In the genomic region with DNA sequence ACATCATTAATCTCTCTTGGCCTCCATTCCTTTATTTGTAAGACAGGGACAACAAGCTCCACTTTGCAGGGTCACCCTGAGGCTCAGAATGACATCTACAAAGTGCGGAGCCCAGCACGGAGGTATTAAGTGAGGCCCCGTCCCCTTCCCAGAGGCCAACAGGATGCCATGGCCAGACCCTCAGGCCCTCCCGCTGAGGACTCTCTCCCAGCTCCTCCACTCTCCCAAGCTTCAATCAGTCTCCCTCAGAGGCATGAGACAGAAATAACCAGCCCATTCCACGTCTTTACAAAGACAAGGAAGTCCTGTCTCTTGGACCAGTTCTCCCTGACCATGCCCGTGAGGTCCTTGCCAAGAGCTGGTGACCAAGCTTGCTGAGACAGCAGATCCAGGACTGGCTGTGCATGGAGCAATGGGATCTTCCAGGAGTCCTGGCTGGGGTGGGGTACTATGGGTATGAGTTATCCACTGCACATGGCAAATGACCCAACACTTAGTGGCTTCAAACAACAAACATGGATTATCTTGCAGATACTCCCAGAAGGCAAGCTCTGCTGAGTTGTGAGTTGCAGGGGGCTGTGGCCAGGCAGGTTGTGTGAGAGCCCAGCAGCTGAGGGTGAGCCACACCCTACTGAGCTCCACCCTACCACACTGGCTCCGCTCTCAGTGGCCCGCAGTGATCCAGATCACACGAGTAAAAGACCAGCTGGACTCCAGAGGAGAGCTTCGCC, we compare ENCODE assay signal across 17 cellular contexts. TPM values are rescaled to one million over a fixed set of nuclear protein-coding genes. Genes with fewer than 3 reads are reported as not detected.
DNase-seq lines count a peak whose midpoint lies in the region; ATAC-seq and TF ChIP-seq lines count a peak whose summit lies in the region.
"Had no signal": no experiment of that assay in that cellular context is flagged by ENCODE, and none has a peak within 500 bp of the region (broad histone marks: within the 10 kb centered on the region; RNA-seq: fewer than 3 reads in every experiment).

No MANE protein-coding gene starts in this region.

- no peaks in the 10 kb centered on the region for H3K27me3 ChIP-seq in PC-3 (ENCODE audit: low read length)
- H3K27me3 ChIP-seq in mucosa of stomach (ENCODE audit: control insufficient read depth, insufficient read depth, low read length): no peaks in the 10 kb centered on the region
- H3K27me3 ChIP-seq: cardiac muscle cell, heart right ventricle, spleen had no signal

- no peak for TF ChIP-seq CTCF in PC-3 (conservative IDR thresholded peaks at IDR 0.05; ENCODE audit: low read depth, low read length)

- POLR2A ChIA-PET in PC-3 (lab: Charles Lee; ENCODE audit: unreplicated experiment): interaction anchor here (0.5 to 0.8 kb wide), 2 partner anchors 45 to 799 kb away, joined by 3 to 7 read pairs; no protein-coding TSS in a partner anchor

- ATAC-seq in PC-3 (no peak), HG02642 (IDR thresholded peaks at IDR 0.05; ENCODE audit: poor library complexity, unreplicated experiment) (no peak), HG02981 (IDR thresholded peaks at IDR 0.05; ENCODE audit: unreplicated experiment) (no peak)
- ATAC-seq: heart right ventricle had no signal

- no peaks in the 10 kb centered on the region for H3K9me3 ChIP-seq in PC-3 (ENCODE audit: low read length)
- no peaks in the 10 kb centered on the region for H3K9me3 ChIP-seq in mucosa of stomach (ENCODE audit: control insufficient read depth, low read length)
- H3K9me3 ChIP-seq: heart right ventricle, spleen had no signal

- H3F3A ChIP-seq in PC-3 (ENCODE audit: low read length, unreplicated experiment): no peaks in the 10 kb centered on the region

- no peaks in the 10 kb centered on the region for H3K36me3 ChIP-seq in PC-3 (ENCODE audit: low read depth, low read length)
- no peaks in the 10 kb centered on the region for H3K36me3 ChIP-seq in mucosa of stomach (ENCODE audit: control insufficient read depth, insufficient read depth, low read length)
- H3K36me3 ChIP-seq: cardiac muscle cell, heart right ventricle, spleen had no signal

- BruUV-seq in PC-3 (replicated peaks; lab: Mats Ljungman, UMichigan): no TSS peak

- intact Hi-C loops in PC-3 (cut with micrococcal nuclease): no loop called here

- no peak overlapping the region for H2AFZ ChIP-seq in PC-3 (ENCODE audit: low read length)

- peak; percentile 64 for DNase-seq in AG20443 (ENCODE audit: low spot score)
- peak; percentile 61 for DNase-seq in PC-3
- DNase-seq in epithelial cell of prostate (ENCODE audit: low read depth, low spot score): no peak
- DNase-seq in cerebellar cortex (ENCODE audit: low spot score): no peak
- no peak for DNase-seq in dedifferentiated amniotic fluid mesenchymal stem cell (ENCODE audit: extremely low spot score)
- DNase-seq: GF-D8; HCEC 1CT; heart right ventricle; MV-4-11; NCI-H2081; NCI-H774; spleen; stimulated activated naive CD4-positive, alpha-beta T cell had no signal

- H3K4me1 ChIP-seq in PC-3 (ENCODE audit: insufficient read depth, low read length) (peaks cover 12% of the 10 kb centered on the region), mucosa of stomach (ENCODE audit: control insufficient read depth, insufficient read depth, low read length) (peaks cover 55% of the 10 kb centered on the region)

- H3K27ac ChIP-seq in PC-3 (ENCODE audit: low read length): no peak overlapping the region
- H3K27ac ChIP-seq in epithelial cell of prostate: peak overlapping the region; percentile 41
- H3K27ac ChIP-seq: cardiac muscle cell, heart right ventricle, spleen had no signal

- no peak overlapping the region for H3K9ac ChIP-seq in PC-3 (ENCODE audit: low read length)
- H3K9ac ChIP-seq in mucosa of stomach (ENCODE audit: low read length): peak overlapping the region; percentile 22

- H3K9me2 ChIP-seq in PC-3 (replicated peaks; ENCODE audit: low read length): no peaks in the 10 kb centered on the region

- H3K4me2 ChIP-seq in PC-3 (ENCODE audit: low read length): no peak overlapping the region

- CTCF ChIA-PET in PC-3 (lab: Charles Lee): interaction anchor here (1.3 kb wide), 1 partner anchor 32 kb away, joined by 7 read pairs; no protein-coding TSS in a partner anchor

- H3K79me2 ChIP-seq in PC-3 (ENCODE audit: low read length): peaks cover 7% of the 10 kb centered on the region

- peaks cover 3% of the 10 kb centered on the region for H4K20me1 ChIP-seq in PC-3 (ENCODE audit: low read length)

- H3K4me3 ChIP-seq in PC-3 (ENCODE audit: low read length) (no peak overlapping the region), mucosa of stomach (ENCODE audit: low read length) (no peak overlapping the region)
- H3K4me3 ChIP-seq: cardiac muscle cell, heart right ventricle, spleen had no signal

RNA-seq across cellular contexts. Expression of gene PPIF, which starts 4.3 kb away (rescaled TPM):
- total RNA-seq in PC-3 (2014; rRNA removed): 381 and 472 TPM in 2 replicates

Comparison
In these comparisons a context has a peak if more than half of its experiments do, and no peak if none do; other contexts are left out.
1. DNase-seq: peak in AG20443 (single experiment) and PC-3 (single experiment); none in epithelial cell of prostate (single experiment), cerebellar cortex (single experiment) and dedifferentiated amniotic fluid mesenchymal stem cell (single experiment).